In the genomic region with DNA sequence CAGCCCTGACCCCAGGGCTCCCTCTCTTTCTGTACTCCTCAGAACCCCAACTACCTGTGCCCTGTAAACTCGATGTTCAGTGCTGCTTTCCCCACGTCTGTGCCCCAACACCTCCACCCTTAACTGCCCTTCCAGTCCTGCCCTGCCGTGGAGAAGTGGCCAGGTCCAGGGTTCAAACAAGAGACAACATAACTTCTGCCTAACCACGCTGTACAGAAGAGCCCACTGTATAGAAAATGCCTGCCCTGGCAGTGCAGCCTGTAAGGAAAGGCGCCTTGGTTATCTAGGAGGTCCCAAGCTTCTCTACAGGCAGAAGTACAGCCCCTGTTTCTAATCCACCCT, we compare ENCODE assay signal across 16 cellular contexts. TPM values are rescaled to one million over a fixed set of nuclear protein-coding genes. Genes with fewer than 3 reads are reported as not detected.
DNase-seq lines count a peak whose midpoint lies in the region; ATAC-seq and TF ChIP-seq lines count a peak whose summit lies in the region.
"Had no signal": no experiment of that assay in that cellular context is flagged by ENCODE, and none has a peak within 500 bp of the region (broad histone marks: within the 10 kb centered on the region; RNA-seq: fewer than 3 reads in every experiment).

No MANE protein-coding gene starts in this region.

- H3K36me3 Mint-ChIP-seq in activated CD4-positive, alpha-beta T cell treated with anti-CD3 and anti-CD28 coated beads, Interleukin-2, amount 10 ng/mL, durations not matched to agents 24 days and 14 days (ENCODE audit: low read depth): peaks cover 20% of the 10 kb centered on the region
- no peaks in the 10 kb centered on the region for H3K36me3 Mint-ChIP-seq in T-cell
- H3K36me3 Mint-ChIP-seq in effector memory CD8-positive, alpha-beta T cell (ENCODE audit: insufficient read depth): peaks cover 10% of the 10 kb centered on the region
- H3K36me3 Mint-ChIP-seq in progenitor cell of endocrine pancreas (ENCODE audit: insufficient read depth): no peaks in the 10 kb centered on the region

- no peak for ATAC-seq in T-cell (replicated peaks in 1 of 4)
- no peak for ATAC-seq in effector memory CD8-positive, alpha-beta T cell (replicated peaks)
- ATAC-seq: A549 had no signal

- H3K4ac ChIP-seq in neuronal stem cell (ENCODE audit: low read length): no peak overlapping the region

- peak overlapping the region; percentile 48 for H3K23ac ChIP-seq in neuronal stem cell (ENCODE audit: low read depth, low read length, poor library complexity)

- H4K91ac ChIP-seq in neuronal stem cell (ENCODE audit: low read depth, low read length, poor library complexity): no peak overlapping the region

- CTCF ChIA-PET in T-cell (lab: Charles Lee): no interaction called here

- no CpG with 5 or more reads among the region's 5 CpGs for WGBS in neuronal stem cell (ENCODE audit: extremely low coverage in 2 of 2, insufficient read length in 2 of 2, insufficient replicate concordance in 1 of 2), 2 donors

- peak overlapping the region; percentile 83 for H3K27ac Mint-ChIP-seq in activated CD4-positive, alpha-beta T cell treated with anti-CD3 and anti-CD28 coated beads, Interleukin-2, amount 10 ng/mL, durations not matched to agents 24 days and 14 days
- H3K27ac Mint-ChIP-seq in T-cell: no peak overlapping the region
- peak overlapping the region in 1 of 2 donors; percentile 12 for H3K27ac Mint-ChIP-seq in effector memory CD8-positive, alpha-beta T cell
- no peak overlapping the region for H3K27ac Mint-ChIP-seq in progenitor cell of endocrine pancreas

- no peak overlapping the region for H2BK12ac ChIP-seq in neuronal stem cell (ENCODE audit: low read length)

- no peak for DNase-seq in activated CD4-positive, alpha-beta T cell treated with anti-CD3 and anti-CD28 coated beads, Interleukin-2, amount 10 ng/mL, durations not matched to agents 24 days and 14 days
- no peak for DNase-seq in activated CD4-positive, alpha-beta T cell treated with anti-CD3 and anti-CD28 coated beads, Interleukin-2, amount 50 U/mL, for 48 hours
- no peak for DNase-seq in T-cell
- DNase-seq in effector memory CD8-positive, alpha-beta T cell: no peak
- no peak for DNase-seq in neuronal stem cell (ENCODE audit: low spot score)
- no peak for DNase-seq in progenitor cell of endocrine pancreas (ENCODE audit: low spot score, unreplicated experiment)
- DNase-seq in SJCRH30: no peak
- DNase-seq in activated effector memory CD4-positive, alpha-beta T cell treated with anti-CD3 and anti-CD28 coated beads, Interleukin-2, amount 50 U/mL, for 16 hours: no peak
- DNase-seq: activated CD4-positive, CD25-positive, alpha-beta regulatory T cell; cerebellar nuclear complex; effector memory CD4-positive, alpha-beta T cell; EL; kidney glomerular epithelial cell; stimulated activated naive CD4-positive, alpha-beta T cell had no signal

- H3K27me3 ChIP-seq in neuronal stem cell (ENCODE audit: control insufficient read depth in 3 of 3, insufficient read depth in 3 of 3, low read depth in 1 of 3, low read length in 3 of 3) (peaks cover 79 to 100% (median 99%) of the 10 kb centered on the region in 3 experiments), SJCRH30 (no peaks in the 10 kb centered on the region)

- POLR2A ChIA-PET in T-cell (lab: Charles Lee): no interaction called here

- H3K4me1 Mint-ChIP-seq in activated CD4-positive, alpha-beta T cell treated with anti-CD3 and anti-CD28 coated beads, Interleukin-2, amount 10 ng/mL, durations not matched to agents 24 days and 14 days: peaks cover 33% of the 10 kb centered on the region
- peaks cover 56 to 59% (median 57%) of the 10 kb centered on the region in 3 donors for H3K4me1 Mint-ChIP-seq in T-cell
- peaks cover 31 to 34% of the 10 kb centered on the region in 2 donors for H3K4me1 Mint-ChIP-seq in effector memory CD8-positive, alpha-beta T cell (ENCODE audit: low read depth in 2 of 2)
- peaks cover 15% of the 10 kb centered on the region for H3K4me1 Mint-ChIP-seq in progenitor cell of endocrine pancreas (ENCODE audit: low read depth)

- H3K4me3 Mint-ChIP-seq in activated CD4-positive, alpha-beta T cell treated with anti-CD3 and anti-CD28 coated beads, Interleukin-2, amount 10 ng/mL, durations not matched to agents 24 days and 14 days: peak overlapping the region; percentile 25
- H3K4me3 Mint-ChIP-seq in T-cell (peak overlapping the region in 2 of 3 donors; percentile 17 to 62), progenitor cell of endocrine pancreas (ENCODE audit: low read depth) (no peak overlapping the region)
- peak overlapping the region; percentile 40 to 54 for H3K4me3 Mint-ChIP-seq in effector memory CD8-positive, alpha-beta T cell

- H2BK120ac ChIP-seq in neuronal stem cell (ENCODE audit: low read depth, low read length): no peak overlapping the region

- peak overlapping the region; percentile 13 for H2AK5ac ChIP-seq in neuronal stem cell (ENCODE audit: low read depth, low read length)

- H3K79me1 ChIP-seq in neuronal stem cell (ENCODE audit: low read depth, low read length): no peaks in the 10 kb centered on the region

- intact Hi-C loops in activated CD4-positive, alpha-beta T cell treated with anti-CD3 and anti-CD28 coated beads, Interleukin-2, amount 10 ng/mL, durations not matched to agents 24 days and 14 days (cut with micrococcal nuclease): no loop called here

- peaks cover 75% of the 10 kb centered on the region for H3K27me3 Mint-ChIP-seq in activated CD4-positive, alpha-beta T cell treated with anti-CD3 and anti-CD28 coated beads, Interleukin-2, amount 10 ng/mL, durations not matched to agents 24 days and 14 days
- H3K27me3 Mint-ChIP-seq in T-cell (peaks cover 58 to 80% of the 10 kb centered on the region in 2 donors), progenitor cell of endocrine pancreas (peaks cover 86% of the 10 kb centered on the region)
- peaks cover 79 to 90% of the 10 kb centered on the region in 2 donors for H3K27me3 Mint-ChIP-seq in effector memory CD8-positive, alpha-beta T cell

- H3K4me1 ChIP-seq in neuronal stem cell (ENCODE audit: control insufficient read depth in 2 of 2, insufficient read depth in 1 of 2, low read depth in 1 of 2, low read length in 2 of 2) (peaks cover 8 to 12% of the 10 kb centered on the region in 2 donors), SJCRH30 (no peaks in the 10 kb centered on the region)

- no peak overlapping the region for H2BK5ac ChIP-seq in neuronal stem cell (ENCODE audit: low read length)

- H3K18ac ChIP-seq in neuronal stem cell (ENCODE audit: low read length): peak overlapping the region; percentile 6

- H3K9ac ChIP-seq in neuronal stem cell (ENCODE audit: low read depth, low read length, poor library complexity): no peak overlapping the region

- no peak overlapping the region for H3K4me2 ChIP-seq in neuronal stem cell (ENCODE audit: insufficient read depth, low read length, poor library complexity, severe bottlenecking)
- H3K4me2 ChIP-seq: A549 had no signal

- H3K27ac ChIP-seq in neuronal stem cell (replicated peaks; ENCODE audit: low read length) (no peak overlapping the region), SJCRH30 (no peak overlapping the region)
- H3K27ac ChIP-seq: A549 had no signal

- peaks cover 15% of the 10 kb centered on the region for H3K9me3 Mint-ChIP-seq in activated CD4-positive, alpha-beta T cell treated with anti-CD3 and anti-CD28 coated beads, Interleukin-2, amount 10 ng/mL, durations not matched to agents 24 days and 14 days
- no peaks in the 10 kb centered on the region for H3K9me3 Mint-ChIP-seq in T-cell
- no peaks in the 10 kb centered on the region for H3K9me3 Mint-ChIP-seq in effector memory CD8-positive, alpha-beta T cell
- no peaks in the 10 kb centered on the region for H3K9me3 Mint-ChIP-seq in progenitor cell of endocrine pancreas (ENCODE audit: low read depth)

- H2AFZ ChIP-seq in neuronal stem cell (ENCODE audit: low read length): peak overlapping the region; percentile 97

- peaks cover 0 to 2% of the 10 kb centered on the region in 2 donors for H3K9me3 ChIP-seq in neuronal stem cell (replicated peaks in 1 of 2; ENCODE audit: control insufficient read depth in 2 of 2, insufficient read depth in 1 of 2, low read depth in 1 of 2, low read length in 2 of 2)
- no peaks in the 10 kb centered on the region; the same call in 1 of the 2 replicates for H3K9me3 ChIP-seq in SJCRH30 (replicated peaks)
- H3K9me3 ChIP-seq: A549 had no signal

- no peak overlapping the region for H3K4me3 ChIP-seq in neuronal stem cell (ENCODE audit: low read length in 2 of 2)
- H3K4me3 ChIP-seq in SJCRH30: no peak overlapping the region
- H3K4me3 ChIP-seq: A549 had no signal

- TF ChIP-seq CTCF in progenitor cell of endocrine pancreas (IDR thresholded peaks at IDR 0.05; ENCODE audit: unreplicated experiment): no peak

- no peaks in the 10 kb centered on the region for H3K36me3 ChIP-seq in neuronal stem cell (replicated peaks in 1 of 2; ENCODE audit: control insufficient read depth in 2 of 2, insufficient read depth in 2 of 2, low read length in 2 of 2)
- H3K36me3 ChIP-seq in SJCRH30: peaks cover 45% of the 10 kb centered on the region

- H4K8ac ChIP-seq in neuronal stem cell (ENCODE audit: low read depth, low read length): no peak overlapping the region

- H2BK15ac ChIP-seq in neuronal stem cell (ENCODE audit: low read length): no peak overlapping the region

- H3K14ac ChIP-seq in neuronal stem cell (ENCODE audit: low read length): no peak overlapping the region

RNA-seq across cellular contexts. Expression of a gene that starts 3.4 kb away (rescaled TPM):
- total RNA-seq in activated CD4-positive, alpha-beta T cell treated with anti-CD3 and anti-CD28 coated beads, Interleukin-2, amount 10 ng/mL, durations not matched to agents 24 days and 14 days: not detected in 2 replicates
- total RNA-seq in T-cell (not detected), progenitor cell of endocrine pancreas (0.20 TPM in 1 of 2 replicates, not detected in the other)
- 0.17 TPM for polyA plus RNA-seq in neuronal stem cell (2013, experiment 1 of 2)
- 0.19 TPM for polyA plus RNA-seq in neuronal stem cell (2013, experiment 2 of 2)
- total RNA-seq in SJCRH30 (2014; rRNA removed; shearing (Covaris generic)): 39.1 and 40.1 TPM in 2 replicates
- total RNA-seq: urinary bladder had no signal
- polyA plus RNA-seq: urinary bladder had no signal

Comparison
In these comparisons a context has a peak if more than half of its experiments do, and no peak if none do; other contexts are left out.
1. RNA of a gene that starts 3.4 kb away (total RNA-seq): 39.1 to 40.1 TPM in SJCRH30; 0.20 TPM in progenitor cell of endocrine pancreas, not detected in activated CD4-positive, alpha-beta T cell treated with anti-CD3 and anti-CD28 coated beads, Interleukin-2, amount 10 ng/mL, durations not matched to agents 24 days and 14 days and not detected in T-cell; every median in the first group is over 10 times any median in the second.